Comparison of ENCODE assay signal across 8 cellular contexts in the genomic region with DNA sequence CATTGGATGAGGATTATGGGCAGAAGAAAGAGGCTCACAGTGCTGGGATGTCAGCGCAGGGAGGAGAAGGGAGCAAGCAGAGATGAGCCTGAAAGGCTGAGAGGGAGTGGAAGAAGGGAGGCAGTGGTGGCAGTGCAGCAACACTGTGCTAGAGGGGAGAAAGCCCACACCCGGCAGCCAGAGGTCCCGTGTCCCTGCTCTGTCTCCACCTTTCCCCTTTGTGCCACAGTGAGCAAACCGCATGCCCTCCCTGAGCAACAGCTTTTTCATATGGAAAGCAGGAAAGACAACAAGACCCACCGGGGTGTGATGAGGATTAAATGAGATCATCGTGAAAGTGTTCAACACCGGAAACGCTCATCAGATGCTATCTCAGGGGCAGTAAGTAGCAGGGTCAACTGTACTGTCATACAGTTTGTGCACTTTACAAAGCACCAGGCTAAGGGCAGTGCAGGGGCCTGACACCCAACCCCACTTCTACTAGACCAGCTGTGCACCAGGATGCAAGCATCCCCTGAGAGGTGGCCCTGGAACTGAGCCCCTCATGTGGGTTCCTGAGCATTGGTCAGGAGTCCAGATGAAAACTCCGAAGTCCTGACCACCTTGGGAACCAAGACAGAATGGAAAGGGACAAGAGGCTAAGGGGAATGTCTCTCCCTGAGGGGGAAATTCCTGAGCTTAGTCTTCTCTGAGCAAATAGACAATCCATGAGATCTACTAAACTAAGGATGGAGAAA. TPM values are rescaled to one million over a fixed set of nuclear protein-coding genes. Genes with fewer than 3 reads are reported as not detected.
DNase-seq lines count a peak whose midpoint lies in the region; ATAC-seq and TF ChIP-seq lines count a peak whose summit lies in the region.

No MANE protein-coding gene starts in this region.

- ATAC-seq in Right ventricle myocardium inferior, result peak; percentile 57
- peak in 6 of 8 donors; percentile 28 to 47 (median 38) for ATAC-seq in heart right ventricle
- no peak for ATAC-seq in GM21723 (IDR thresholded peaks at IDR 0.05; ENCODE audit: unreplicated experiment)
- ATAC-seq in HG03460 (IDR thresholded peaks at IDR 0.05; ENCODE audit: unreplicated experiment), result no peak

- no peak overlapping the region for H3K4me2 ChIP-seq in SU-DHL-6 (ENCODE audit: low read depth, low read length, poor library complexity, severe bottlenecking)

- H3K27me3 ChIP-seq in SU-DHL-6 (ENCODE audit: low read length) (no peaks in the 10 kb centered on the region), heart right ventricle (peaks cover 0 to 20% (median 0%) of the 10 kb centered on the region in 7 donors)

- H2AFZ ChIP-seq in SU-DHL-6 (ENCODE audit: low read depth, low read length, severe bottlenecking), result peak overlapping the region; percentile 3

- H3F3A ChIP-seq in SU-DHL-6 (ENCODE audit: insufficient read depth), result no peaks in the 10 kb centered on the region

- H3K4me1 ChIP-seq in heart right ventricle, result peaks cover 5 to 31% (median 10%) of the 10 kb centered on the region in 9 donors

- no peaks in the 10 kb centered on the region for H3K79me2 ChIP-seq in SU-DHL-6 (ENCODE audit: insufficient read depth, low read length)

- H3K27ac ChIP-seq in SU-DHL-6 (ENCODE audit: low read depth, low read length) (no peak overlapping the region), heart right ventricle (peak overlapping the region in 5 of 10 donors; percentile 10 to 67 (median 48))

- intact Hi-C loops in Right ventricle myocardium inferior (cut with DNase I) (loop anchor here (5.0 kb wide), 1 partner anchor 274 kb away; no protein-coding TSS in a partner anchor), cardiac septum (cut with DNase I) (loop anchor here (5.0 kb wide), 2 partner anchors 274 to 289 kb away; no protein-coding TSS in a partner anchor), heart right ventricle (cut with DNase I) (loop anchor here in 7 of 10 donors (2.0 to 10.0 kb wide), 6 partner anchors 181 to 441 kb away; a partner anchor contains a TSS)

- DNase-seq in Right ventricle myocardium inferior (ENCODE audit: missing footprints) (no peak), cardiac septum (ENCODE audit: low spot score) (no peak), heart right ventricle (no peak), DMS53 (lab: John Stamatoyannopoulos, UW) (no peak)
- DNase-seq in stimulated activated CD8-positive, alpha-beta memory T cell treated with anti-CD3 and anti-CD28 coated beads, Interleukin-4, amount 100 ng/mL, for 48 hours, result peak; percentile 41

- H4K20me1 ChIP-seq in SU-DHL-6 (ENCODE audit: low read depth, low read length), result no peaks in the 10 kb centered on the region

- H3K36me3 ChIP-seq in SU-DHL-6 (ENCODE audit: low read length) (no peaks in the 10 kb centered on the region), heart right ventricle (no peaks in the 10 kb centered on the region)

- no peak overlapping the region for H3K4me3 ChIP-seq in SU-DHL-6 (ENCODE audit: insufficient read depth, low read length, poor library complexity, severe bottlenecking)
- H3K4me3 ChIP-seq in heart right ventricle, result peak overlapping the region in 1 of 10 donors; percentile 13

- no peaks in the 10 kb centered on the region for H3K9me2 ChIP-seq in SU-DHL-6 (replicated peaks; ENCODE audit: insufficient read depth, low read length)

- no peak for TF ChIP-seq CTCF in SU-DHL-6 (IDR thresholded peaks at IDR 0.05; ENCODE audit: insufficient read depth, low read length, poor library complexity, severe bottlenecking)
- TF ChIP-seq CTCF in heart right ventricle (IDR thresholded peaks at IDR 0.05), result no peak

- WGBS in heart right ventricle, 2 donors, result 15 to 16% methylated on average over 9 of the region's 9 CpGs

- H3K9me3 ChIP-seq in SU-DHL-6 (ENCODE audit: insufficient read depth, low read length), result no peaks in the 10 kb centered on the region
- H3K9me3 ChIP-seq in heart right ventricle, result no peaks in the 10 kb centered on the region

- H3K9ac ChIP-seq in SU-DHL-6 (ENCODE audit: low read length), result no peak overlapping the region

RNA-seq across cellular contexts. Expression of a gene that starts 9.1 kb away (rescaled TPM):
- not detected for total RNA-seq in Right ventricle myocardium inferior
- not detected for total RNA-seq in cardiac septum
- under 1 TPM in 2 of 10 donors, not detected in 8; 0.09 to 0.12 TPM for total RNA-seq in heart right ventricle
- under 1 TPM in 1 of 2 donors, not detected in 1; 0.06 TPM for polyA plus RNA-seq in heart right ventricle

RNA-seq across cellular contexts. Expression of a gene that starts 24.4 kb away (rescaled TPM):
- total RNA-seq in Right ventricle myocardium inferior (2.0 TPM), cardiac septum (1.4 TPM), heart right ventricle (1 to 10 TPM; 1.2 to 4.1 (median 2.1) TPM)
- polyA plus RNA-seq in heart right ventricle, result 1 to 10 TPM in 1 of 2 donors, under 1 TPM in 1; 0.68 to 1.9 TPM

RNA-seq across cellular contexts. Expression of a gene that starts 32.8 kb away (rescaled TPM):
- total RNA-seq in Right ventricle myocardium inferior, result 66.7 TPM
- 53.7 TPM for total RNA-seq in cardiac septum
- total RNA-seq in heart right ventricle, result 10 to 100 TPM; 59.5 to 87.9 (median 71.2) TPM
- polyA plus RNA-seq in heart right ventricle, result 10 to 100 TPM; 40.2 to 44.2 TPM

RNA-seq across cellular contexts. Expression of a gene that starts 32.9 kb away (rescaled TPM):
- total RNA-seq in Right ventricle myocardium inferior (84.2 TPM), cardiac septum (118 TPM), heart right ventricle (100 to 1,000 TPM in 8 of 10 donors, 10 to 100 TPM in 2; 77.7 to 122 (median 112) TPM)
- 10 to 100 TPM; 48.2 to 91.3 TPM for polyA plus RNA-seq in heart right ventricle

Comparison
In these comparisons a context has a peak if more than half of its experiments do, and no peak if none do; other contexts are left out.
1. ATAC-seq: peak in Right ventricle myocardium inferior (single experiment) and heart right ventricle (6 of 8); none in GM21723 (single experiment) and HG03460 (single experiment).